Comparison of ENCODE assay signal across 15 cellular contexts in genomic region chr20:4225778-4226177, GRCh38. TPM values are rescaled to one million over a fixed set of nuclear protein-coding genes. Genes with fewer than 3 reads are reported as not detected.
DNase-seq lines count a peak whose midpoint lies in the region; ATAC-seq, FAIRE-seq and TF ChIP-seq lines count a peak whose summit lies in the region.
"Had no signal": no experiment of that assay in that cellular context is flagged by ENCODE, and none has a peak within 500 bp of the region (broad histone marks: within the 10 kb centered on the region; RNA-seq: fewer than 3 reads in every experiment).

No MANE protein-coding gene starts in this region.

- FAIRE-seq in HepG2 (lab: Jason Lieb, UNC): no peak

- ATAC-seq in HepG2: no peak
- no peak for ATAC-seq in GM21576 (IDR thresholded peaks at IDR 0.05; ENCODE audit: unreplicated experiment)
- ATAC-seq in GM18517 (IDR thresholded peaks at IDR 0.05; ENCODE audit: unreplicated experiment): no peak
- no peak for ATAC-seq in HG02759 (IDR thresholded peaks at IDR 0.05; ENCODE audit: unreplicated experiment)
- ATAC-seq: mucosa of descending colon had no signal

- H3K9me3 ChIP-seq in HepG2 (ENCODE audit: low read length): no peaks in the 10 kb centered on the region
- H3K9me3 ChIP-seq: BE2C, mucosa of descending colon, tibial nerve had no signal

- no peak overlapping the region for H3K4me2 ChIP-seq in HepG2 (ENCODE audit: low read depth, low read length)

- TF ChIP-seq CTCF in brain microvascular endothelial cell (IDR thresholded peaks at IDR 0.05; ENCODE audit: low read depth, low read length, missing control alignments): no peak
- no peak for TF ChIP-seq CTCF in HepG2 (CRISPR knock-in tag; IDR thresholded peaks at IDR 0.05)

- POLR2A ChIA-PET in HepG2 (lab: Yijun Ruan, JAX): interaction anchor here (2.3 kb wide), 1 partner anchor 19 kb away, joined by 12 read pairs; no protein-coding TSS in a partner anchor

- no peak overlapping the region for H3K9ac ChIP-seq in HepG2 (ENCODE audit: insufficient read depth, low read depth, low read length)

- H3K36me3 ChIP-seq in brain microvascular endothelial cell (replicated peaks): no peaks in the 10 kb centered on the region
- no peaks in the 10 kb centered on the region for H3K36me3 ChIP-seq in HepG2 (replicated peaks in 1 of 2; ENCODE audit: control insufficient read depth in 1 of 2, insufficient read depth in 2 of 2, low read length in 2 of 2)
- H3K36me3 ChIP-seq: BE2C, tibial nerve had no signal

- intact Hi-C loops in HepG2 (cut with micrococcal nuclease; ENCODE audit: unreplicated experiment): no loop called here

- TF ChIP-seq POLR2A in HepG2 (IDR thresholded peaks at IDR 0.05; ENCODE audit: insufficient read depth in 1 of 2, low read depth in 2 of 2, low read length in 2 of 2): no peak

- CTCF ChIA-PET in HepG2 (lab: Yijun Ruan, JAX; ENCODE audit: low intra/inter-chr PET ratio, low total read pairs): no interaction called here

- BruUV-seq in HepG2 (replicated peaks; lab: Mats Ljungman, UMichigan): no TSS peak

- DNase-seq in A172 (ENCODE audit: low spot score) (peak; percentile 100), HT1080 (ENCODE audit: low read depth) (peak; percentile 94), brain microvascular endothelial cell (peak; percentile 96), HepG2 (ENCODE audit: low spot score) (peak; percentile 43), NCI-H2081 (lab: John Stamatoyannopoulos, UW) (no peak)
- DNase-seq: activated effector memory CD4-positive, alpha-beta T cell treated with anti-CD3 and anti-CD28 coated beads, Interleukin-2, amount 50 U/mL, for 16 hours; BE2C; mucosa of descending colon; NCI-H524 treated with DMSO at 0.1 percent for 48 hours; stimulated activated CD4-positive, alpha-beta T cell treated with anti-CD3 and anti-CD28 coated beads, Interleukin-2, amount 100 ng/mL, for 48 hours had no signal

- H2AFZ ChIP-seq in HepG2 (ENCODE audit: low read length): no peak overlapping the region

- no peak overlapping the region for H3K4me3 ChIP-seq in brain microvascular endothelial cell (ENCODE audit: low read depth, low read length)
- H3K4me3 ChIP-seq in HepG2 (replicated peaks in 1 of 3; ENCODE audit: insufficient read depth in 1 of 3, low read depth in 2 of 3, low read length in 3 of 3): no peak overlapping the region
- H3K4me3 ChIP-seq: mucosa of descending colon, tibial nerve had no signal

- 49% methylated on average over 5 of the region's 5 CpGs for WGBS in HepG2 (ENCODE audit: low lambda C conversion rate)

- no peaks in the 10 kb centered on the region for H3K27me3 ChIP-seq in brain microvascular endothelial cell (replicated peaks)
- H3K27me3 ChIP-seq in HepG2 (ENCODE audit: control insufficient read depth in 1 of 2, insufficient read depth in 2 of 2, low read length in 2 of 2): no peaks in the 10 kb centered on the region

- H4K20me1 ChIP-seq in HepG2 (ENCODE audit: insufficient read depth, low read length): no peaks in the 10 kb centered on the region

- in situ Hi-C loops in brain microvascular endothelial cell (cut with HindIII; ENCODE audit: low pct_ligation_motif_present, low sequenced_read_pairs): no loop called here
- in situ Hi-C loops in HepG2 (cut with HindIII; ENCODE audit: extremely low pct_ligation_motif_present, low pct_unique_long_range_greater_than_20kb): no loop called here

- no peak for TF ChIP-seq EP300 in HepG2 (IDR thresholded peaks at IDR 0.05; ENCODE audit: low read depth in 2 of 2, low read length in 2 of 2)
- TF ChIP-seq EP300 in HepG2 (CRISPR knock-in tag; IDR thresholded peaks at IDR 0.05; ENCODE audit: borderline replicate concordance): no peak

- no peak for TF ChIP-seq RAD21 in HepG2 (CRISPR knock-in tag; IDR thresholded peaks at IDR 0.05)

- H3K27ac ChIP-seq in brain microvascular endothelial cell (peak overlapping the region; percentile 65), HepG2 (ENCODE audit: extremely low read length, insufficient read depth, low read length) (no peak overlapping the region)
- H3K27ac ChIP-seq: epithelial cell of prostate had no signal

- peaks cover 75% of the 10 kb centered on the region for H3K4me1 ChIP-seq in HepG2 (ENCODE audit: insufficient read depth, low read length)

- no peaks in the 10 kb centered on the region for H3K79me2 ChIP-seq in HepG2 (ENCODE audit: insufficient read depth, low read length)

TF ChIP-seq in HepG2, 621 proteins besides CTCF, POLR2A, EP300 and RAD21:
- no peak for TF ChIP-seq GATAD1 (CRISPR knock-in tag; IDR thresholded peaks at IDR 0.05)
- TF ChIP-seq ZBTB33 (CRISPR knock-in tag; IDR thresholded peaks at IDR 0.05): peak; percentile 62
TF ChIP-seq in HepG2: peak in this region for 1.

RNA-seq across cellular contexts. Expression of gene ADRA1D, which starts 23.3 kb away (rescaled TPM):
- total RNA-seq in A172 (2014; rRNA removed; shearing (Covaris generic)): 1.9 and 2.2 TPM in 2 replicates
- total RNA-seq in HT1080 (2014; rRNA removed; shearing (Covaris generic)): not detected in 2 replicates
- polyA plus RNA-seq in HT1080 (2015; cell fraction: cytosol; rRNA removed): 0.16 TPM in 1 of 2 replicates, not detected in the other
- 0.10 TPM in 1 of 2 replicates, not detected in the other for polyA plus RNA-seq in HT1080 (2015; cell fraction: nucleus; rRNA removed)
- total RNA-seq in HepG2 (2016; rRNA removed; fragmentation: Illumina TruSeq; extraction: Trizol): 0.07 TPM in 1 of 2 replicates, not detected in the other
- not detected in 2 replicates for total RNA-seq in HepG2 (2016; cell fraction: cytosol; rRNA removed; fragmentation: Illumina TruSeq; extraction: Trizol; ENCODE audit: low read depth)
- total RNA-seq in HepG2 (2016; cell fraction: insoluble cytoplasmic fraction; rRNA removed; fragmentation: Illumina TruSeq; extraction: Trizol): 0.17 TPM in 1 of 2 replicates, not detected in the other
- 0.09 TPM in 1 of 2 replicates, not detected in the other for total RNA-seq in HepG2 (2016; cell fraction: membrane; rRNA removed; fragmentation: Illumina TruSeq; extraction: Trizol)
- total RNA-seq in HepG2 (2016; cell fraction: nucleus; rRNA removed; fragmentation: Illumina TruSeq; extraction: Trizol): 0.13 TPM in 1 of 2 replicates, not detected in the other
- 0.09 and 0.13 TPM in 2 replicates for polyA plus RNA-seq in HepG2 (2011; rRNA removed)
- 0.06 and 0.24 TPM in 2 replicates for polyA plus RNA-seq in HepG2 (2011; cell fraction: cytosol; rRNA removed)
- polyA plus RNA-seq in HepG2 (2011; cell fraction: nucleus; rRNA removed): 0.26 and 0.45 TPM in 2 replicates
- polyA plus RNA-seq in HepG2 (2012): 0.24 TPM in 1 of 2 replicates, not detected in the other
- polyA plus RNA-seq in HepG2 (2016; cell fraction: cytosol; fragmentation: Illumina TruSeq; extraction: Trizol; ENCODE audit: low read depth): 0.03 TPM in 1 of 2 replicates, not detected in the other
- polyA plus RNA-seq in HepG2 (2016; cell fraction: insoluble cytoplasmic fraction; fragmentation: Illumina TruSeq; extraction: Trizol; ENCODE audit: low read depth): 0.19 TPM in 1 of 2 replicates, not detected in the other
- polyA plus RNA-seq in HepG2 (2016; cell fraction: membrane; fragmentation: Illumina TruSeq; extraction: Trizol; ENCODE audit: low read depth): 0.07 TPM in 1 of 2 replicates, not detected in the other
- 0.33 and 0.37 TPM in 2 replicates for polyA plus RNA-seq in HepG2 (2016; cell fraction: nucleus; fragmentation: Illumina TruSeq; extraction: Trizol; ENCODE audit: insufficient read depth, low read depth)
- 0.50 TPM in 1 of 2 replicates, not detected in the other for polyA minus RNA-seq in HepG2 (2011; rRNA and poly(A)+ RNA removed; ENCODE audit: low replicate concordance)
- not detected in 2 replicates for polyA minus RNA-seq in HepG2 (2011; cell fraction: cytosol; rRNA and poly(A)+ RNA removed)
- polyA minus RNA-seq in HepG2 (2011; cell fraction: nucleus; rRNA and poly(A)+ RNA removed): 0.26 and 0.62 TPM in 2 replicates

Comparison
In these comparisons a context has a peak if more than half of its experiments do, and no peak if none do; other contexts are left out.
1. DNase-seq: peak in A172 (single experiment), HT1080 (single experiment), brain microvascular endothelial cell (single experiment) and HepG2 (single experiment); none in NCI-H2081 (0 of 2).